ENCODE assay signal across 18 cellular contexts in genomic region chr6:19549109-19549508, GRCh38.
DNase-seq lines count a peak whose midpoint lies in the region; FAIRE-seq and TF ChIP-seq lines count a peak whose summit lies in the region.
"Had no signal": no experiment of that assay in that cellular context is flagged by ENCODE, and none has a peak within 500 bp of the region (broad histone marks: within the 10 kb centered on the region; RNA-seq: fewer than 3 reads in every experiment).

No MANE protein-coding gene starts in this region.

- TF ChIP-seq CTCF in OCI-LY7 (conservative IDR thresholded peaks at IDR 0.05; ENCODE audit: low read length) (peak; percentile 68), epithelial cell of proximal tubule (conservative IDR thresholded peaks at IDR 0.05; ENCODE audit: low read depth, low read length) (peak; percentile 17), transverse colon (IDR thresholded peaks at IDR 0.05) (no peak)

- H3K4me3 ChIP-seq in OCI-LY7 (ENCODE audit: low read depth, low read length, poor library complexity, severe bottlenecking) (no peak overlapping the region), epithelial cell of proximal tubule (ENCODE audit: low read depth, low read length) (no peak overlapping the region), transverse colon (no peak overlapping the region)
- H3K4me3 ChIP-seq: HAP-1 had no signal

- DNase-seq in NCI-H2171 treated with DMSO at 0.1 percent for 48 hours (lab: John Stamatoyannopoulos, UW) (peak; percentile 24), NCI-H2171 (lab: John Stamatoyannopoulos, UW) (no peak), HT-29 (ENCODE audit: low spot score) (peak; percentile 3), OCI-LY7 (ENCODE audit: low spot score) (peak; percentile 45), epithelial cell of proximal tubule (ENCODE audit: low read depth) (no peak), frontal cortex (ENCODE audit: low spot score in 2 of 2) (no peak), transverse colon (no peak)
- DNase-seq in activated CD8-positive, alpha-beta memory T cell treated with anti-CD3 and anti-CD28 coated beads, Interleukin-2, amount 50 U/mL, for 48 hours, result no peak
- DNase-seq: DMS 273 treated with DMSO at 0.1 percent for 48 hours, KG1, NCI-H1436, NCI-H2081, NCI-H345, RPMI8226, SIG-M5, SW 1271 had no signal

- CTCF ChIA-PET in OCI-LY7 (lab: Charles Lee; ENCODE audit: unreplicated experiment), result interaction anchor here (1.4 kb wide), 1 partner anchor 24 kb away, joined by 3 read pairs; no protein-coding TSS in a partner anchor

- in situ Hi-C loops in transverse colon (cut with MboI; ENCODE audit: low pct_ligation_motif_present in 1 of 4, low pct_unique_long_range_greater_than_20kb in 1 of 4, low sequenced_read_pairs in 3 of 4), result no loop called here

- no peak for TF ChIP-seq POLR2A in transverse colon (IDR thresholded peaks at IDR 0.05)

- H3K27ac ChIP-seq in OCI-LY7 (ENCODE audit: low read depth, low read length, poor library complexity, severe bottlenecking) (no peak overlapping the region), transverse colon (no peak overlapping the region)

- intact Hi-C loops in OCI-LY7 (cut with micrococcal nuclease; ENCODE audit: unreplicated experiment), result loop anchor here (5.0 kb wide), 1 partner anchor 303 kb away; no protein-coding TSS in a partner anchor
- intact Hi-C loops in transverse colon (cut with DNase I; ENCODE audit: low total_unique reads), result no loop called here

- no peaks in the 10 kb centered on the region for H3K27me3 ChIP-seq in transverse colon

- TF ChIP-seq EP300 in transverse colon (IDR thresholded peaks at IDR 0.05; ENCODE audit: low read depth), result no peak

- no peaks in the 10 kb centered on the region for H4K20me1 ChIP-seq in OCI-LY7 (ENCODE audit: insufficient read depth, low read length)

- 81 to 88% methylated on average over 4 of the region's 4 CpGs for WGBS in transverse colon (ENCODE audit: low coverage in 1 of 2), 2 donors

- H3K4me1 ChIP-seq in OCI-LY7 (ENCODE audit: insufficient read depth, low read length, poor library complexity, severe bottlenecking) (peaks cover 18% of the 10 kb centered on the region), transverse colon (no peaks in the 10 kb centered on the region)
- H3K4me1 ChIP-seq: HAP-1 had no signal

- no peaks in the 10 kb centered on the region for H3K36me3 ChIP-seq in OCI-LY7 (ENCODE audit: insufficient read depth, low read length)
- H3K36me3 ChIP-seq in transverse colon, result no peaks in the 10 kb centered on the region
- H3K36me3 ChIP-seq: HAP-1 had no signal

- H2AFZ ChIP-seq in OCI-LY7 (ENCODE audit: low read length), result no peak overlapping the region

- POLR2A ChIA-PET in OCI-LY7 (lab: Charles Lee), result interaction anchor here (0.5 to 3.0 kb wide), 11 partner anchors 10 to 299 kb away, joined by 3 to 18 read pairs (median 4); no protein-coding TSS in a partner anchor

- no TSS peak for BruUV-seq in OCI-LY7 (replicated peaks; lab: Mats Ljungman, UMichigan)

- peaks cover 10% of the 10 kb centered on the region for H3K9me3 ChIP-seq in OCI-LY7 (ENCODE audit: low read length)
- H3K9me3 ChIP-seq in transverse colon, result no peaks in the 10 kb centered on the region
- H3K9me3 ChIP-seq: HAP-1 had no signal

- H3K79me2 ChIP-seq in OCI-LY7 (ENCODE audit: insufficient read depth, low read depth, low read length), result no peaks in the 10 kb centered on the region

- H3K4me2 ChIP-seq in OCI-LY7 (ENCODE audit: low read length), result no peak overlapping the region

- FAIRE-seq in frontal cortex (lab: Jason Lieb, UNC), result no peak
- FAIRE-seq: A204.1 had no signal

- H3K9me2 ChIP-seq in OCI-LY7 (ENCODE audit: insufficient read depth, low read length), result no peaks in the 10 kb centered on the region

Comparison
In these comparisons a context has a peak if more than half of its experiments do, and no peak if none do; other contexts are left out.
1. DNase-seq: peak in NCI-H2171 treated with DMSO at 0.1 percent for 48 hours (single experiment), HT-29 (single experiment) and OCI-LY7 (single experiment); none in NCI-H2171 (single experiment), epithelial cell of proximal tubule (single experiment), frontal cortex (0 of 2), transverse colon (single experiment) and activated CD8-positive, alpha-beta memory T cell treated with anti-CD3 and anti-CD28 coated beads, Interleukin-2, amount 50 U/mL, for 48 hours (single experiment).
2. CTCF ChIP-seq: peak in OCI-LY7 (single experiment) and epithelial cell of proximal tubule (single experiment); none in transverse colon (0 of 5).